ENCODE assay signal across 2 cellular contexts in genomic region chr2:113283704-113284284, GRCh38.
TF ChIP-seq lines count a peak whose summit lies in the region.

No MANE protein-coding gene starts in this region.

TF ChIP-seq in Ishikawa, 13 proteins besides CTCF, POLR2A, EP300 and RAD21 (continued from another document):
- TF ChIP-seq, protein P1, sequence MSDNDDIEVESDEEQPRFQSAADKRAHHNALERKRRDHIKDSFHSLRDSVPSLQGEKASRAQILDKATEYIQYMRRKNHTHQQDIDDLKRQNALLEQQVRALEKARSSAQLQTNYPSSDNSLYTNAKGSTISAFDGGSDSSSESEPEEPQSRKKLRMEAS (IDR thresholded peaks at IDR 0.05), result peak; percentile 57; the same call in 1 of the 2 replicates
- TF ChIP-seq TCF12 (IDR thresholded peaks at IDR 0.05; ENCODE audit: low read depth) (peak; percentile 99), CEBPB (IDR thresholded peaks at IDR 0.05) (peak; percentile 40; the same call in 1 of the 2 replicates), TEAD4 (IDR thresholded peaks at IDR 0.05) (peak; percentile 97), NFIC (IDR thresholded peaks at IDR 0.05) (peak; percentile 99), ZBTB7A (IDR thresholded peaks at IDR 0.05; ENCODE audit: low read depth) (0 out of 2 replicates have a peak, but pooled peaks have one; percentile 59), YY1 (IDR thresholded peaks at IDR 0.05; ENCODE audit: low read depth) (no peak), USF1 (IDR thresholded peaks at IDR 0.05) (no peak; the same call in none of the 2 replicates)

TF ChIP-seq in liver, 16 proteins besides CTCF, POLR2A, EP300 and RAD21 (continued from another document):
- TF ChIP-seq, protein P2, sequence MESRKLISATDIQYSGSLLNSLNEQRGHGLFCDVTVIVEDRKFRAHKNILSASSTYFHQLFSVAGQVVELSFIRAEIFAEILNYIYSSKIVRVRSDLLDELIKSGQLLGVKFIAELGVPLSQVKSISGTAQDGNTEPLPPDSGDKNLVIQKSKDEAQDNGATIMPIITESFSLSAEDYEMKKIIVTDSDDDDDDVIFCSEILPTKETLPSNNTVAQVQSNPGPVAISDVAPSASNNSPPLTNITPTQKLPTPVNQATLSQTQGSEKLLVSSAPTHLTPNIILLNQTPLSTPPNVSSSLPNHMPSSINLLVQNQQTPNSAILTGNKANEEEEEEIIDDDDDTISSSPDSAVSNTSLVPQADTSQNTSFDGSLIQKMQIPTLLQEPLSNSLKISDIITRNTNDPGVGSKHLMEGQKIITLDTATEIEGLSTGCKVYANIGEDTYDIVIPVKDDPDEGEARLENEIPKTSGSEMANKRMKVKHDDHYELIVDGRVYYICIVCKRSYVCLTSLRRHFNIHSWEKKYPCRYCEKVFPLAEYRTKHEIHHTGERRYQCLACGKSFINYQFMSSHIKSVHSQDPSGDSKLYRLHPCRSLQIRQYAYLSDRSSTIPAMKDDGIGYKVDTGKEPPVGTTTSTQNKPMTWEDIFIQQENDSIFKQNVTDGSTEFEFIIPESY (IDR thresholded peaks at IDR 0.05), result no peak
- TF ChIP-seq TAF1 (conservative IDR thresholded peaks at IDR 0.05), result no peak
